Comparison of ENCODE assay signal across 9 cellular contexts in genomic region chr2:151766421-151767153, GRCh38. TPM values are rescaled to one million over a fixed set of nuclear protein-coding genes. Genes with fewer than 3 reads are reported as not detected.
DNase-seq lines count a peak whose midpoint lies in the region; ATAC-seq and TF ChIP-seq lines count a peak whose summit lies in the region.
"Had no signal": no experiment of that assay in that cellular context is flagged by ENCODE, and none has a peak within 500 bp of the region (broad histone marks: within the 10 kb centered on the region; RNA-seq: fewer than 3 reads in every experiment).

No MANE protein-coding gene starts in this region.

- H3K9ac ChIP-seq in IMR-90 (ENCODE audit: low read depth, low read length): no peak overlapping the region

- H4K5ac ChIP-seq in IMR-90 (ENCODE audit: low read depth, low read length): no peak overlapping the region

- no peak overlapping the region for H2BK120ac ChIP-seq in IMR-90 (ENCODE audit: low read depth, low read length)

- H3K4me3 Mint-ChIP-seq in nephron (no peak overlapping the region), T-helper 17 cell (no peak overlapping the region)

- H2BK20ac ChIP-seq in IMR-90 (ENCODE audit: low read depth, low read length): no peak overlapping the region

- no peak overlapping the region for H3K56ac ChIP-seq in IMR-90 (ENCODE audit: extremely low read depth, insufficient read depth, low read length)

- no peak overlapping the region for H4K8ac ChIP-seq in IMR-90 (ENCODE audit: low read depth in 2 of 2, low read length in 2 of 2)

- 100% methylated on average over 2 of the region's 4 CpGs; no CpG with 5 or more reads in 1 of the 2 experiments for WGBS in IMR-90 (ENCODE audit: extremely low coverage in 2 of 2, insufficient read length in 1 of 2), 2 experiments

- DNase-seq in NCI-H1436 (lab: John Stamatoyannopoulos, UW) (peak; percentile 15), NCI-H1436 treated with DMSO at 0.1 percent for 48 hours (lab: John Stamatoyannopoulos, UW) (no peak), IMR-90 (peak; percentile 19), GOT3 (lab: John Stamatoyannopoulos, UW) (no peak), mucosa of gallbladder (ENCODE audit: low spot score) (no peak), T-helper 17 cell (no peak)

- H3K4me1 Mint-ChIP-seq in nephron (peaks cover 57% of the 10 kb centered on the region), T-helper 17 cell (peaks cover 3% of the 10 kb centered on the region)

- CTCF ChIA-PET in IMR-90 (lab: Yijun Ruan, JAX): no interaction called here

- no peak overlapping the region for H2AK5ac ChIP-seq in IMR-90 (ENCODE audit: low read depth, low read length)

- H2BK5ac ChIP-seq in IMR-90 (ENCODE audit: low read depth, low read length, poor library complexity, severe bottlenecking): no peak overlapping the region

- peaks cover 2% of the 10 kb centered on the region for H3K9me3 Mint-ChIP-seq in nephron

- no peak overlapping the region for H3K4me2 ChIP-seq in IMR-90 (ENCODE audit: low read depth, low read length)

- H3K27ac Mint-ChIP-seq in nephron (peak overlapping the region; percentile 10 to 58 (median 42)), T-helper 17 cell (no peak overlapping the region)

- H2AFZ ChIP-seq in IMR-90 (replicated peaks; ENCODE audit: low read length, poor library complexity): no peak overlapping the region

- no peak for TF ChIP-seq POLR2A in IMR-90 (IDR thresholded peaks at IDR 0.05; ENCODE audit: low read depth, low read length)

- ATAC-seq in GM21737 (IDR thresholded peaks at IDR 0.05; ENCODE audit: unreplicated experiment) (peak; percentile 41), IMR-90 (ENCODE audit: low read depth) (no peak), T-helper 17 cell (no peak)

- dilution Hi-C loops in IMR-90 (cut with HindIII; ENCODE audit: low sequenced_read_pairs, unreplicated experiment): no loop called here

- H3K4me3 ChIP-seq in IMR-90 (ENCODE audit: insufficient read depth, low read depth, low read length): no peak overlapping the region

- H3K36me3 Mint-ChIP-seq in nephron (ENCODE audit: low read depth) (peaks cover 16% of the 10 kb centered on the region), T-helper 17 cell (ENCODE audit: low read depth) (peaks cover 5% of the 10 kb centered on the region)

- no peak overlapping the region for H2AK9ac ChIP-seq in IMR-90 (replicated peaks; ENCODE audit: low read depth, low read length, poor library complexity)

- intact Hi-C loops in IMR-90 (cut with micrococcal nuclease): loop anchor here (5.0 kb wide), 1 partner anchor 1526 kb away; no protein-coding TSS in a partner anchor

- H3K27me3 Mint-ChIP-seq in nephron (ENCODE audit: low read depth): peaks cover 4% of the 10 kb centered on the region
- H3K27me3 Mint-ChIP-seq in T-helper 17 cell: no peaks in the 10 kb centered on the region

- no peaks in the 10 kb centered on the region for H3K27me3 ChIP-seq in IMR-90 (ENCODE audit: control insufficient read depth, insufficient read depth, low read length)

- POLR2A ChIA-PET in IMR-90 (lab: Charles Lee; ENCODE audit: unreplicated experiment): no interaction called here

- no peak overlapping the region for H3K23ac ChIP-seq in IMR-90 (ENCODE audit: low read depth, low read length)

- H3K4me1 ChIP-seq in IMR-90 (ENCODE audit: control insufficient read depth, insufficient read depth, low read length): peaks cover 2% of the 10 kb centered on the region; the same call in 1 of the 2 replicates

- no peak overlapping the region for H3K18ac ChIP-seq in IMR-90 (ENCODE audit: low read depth, low read length)

- H3K4ac ChIP-seq in IMR-90 (ENCODE audit: low read depth, low read length): no peak overlapping the region

- BruUV-seq in IMR-90 (replicated peaks; lab: Mats Ljungman, UMichigan): no TSS peak

- in situ Hi-C loops in IMR-90 (cut with MboI; ENCODE audit: low sequenced_read_pairs): no loop called here

- H3K27ac ChIP-seq in IMR-90 (ENCODE audit: insufficient read depth, low read length): no peak overlapping the region
- H3K27ac ChIP-seq: 22Rv1 had no signal

- H3K9me3 ChIP-seq in IMR-90 (ENCODE audit: control insufficient read depth, insufficient read depth, low read length) (no peaks in the 10 kb centered on the region), T-helper 17 cell (ENCODE audit: control insufficient read depth, low read length, poor library complexity, severe bottlenecking) (no peaks in the 10 kb centered on the region)

- H4K91ac ChIP-seq in IMR-90 (ENCODE audit: insufficient read depth, low read depth, low read length): no peak overlapping the region

- H4K20me1 ChIP-seq in IMR-90 (ENCODE audit: insufficient read depth, low read length): no peaks in the 10 kb centered on the region

- no peak for TF ChIP-seq CTCF in IMR-90 (conservative IDR thresholded peaks at IDR 0.05; ENCODE audit: low read depth, low read length)
- no peak for TF ChIP-seq CTCF in nephron (IDR thresholded peaks at IDR 0.05; ENCODE audit: unreplicated experiment in 3 of 3)

- no peaks in the 10 kb centered on the region for H3K79me1 ChIP-seq in IMR-90 (ENCODE audit: low read depth in 1 of 2, low read length in 2 of 2)

- H3K14ac ChIP-seq in IMR-90 (replicated peaks; ENCODE audit: low read depth, low read length): no peak overlapping the region

- H3K9me1 ChIP-seq in IMR-90 (ENCODE audit: insufficient read depth, low read length): peaks cover 4% of the 10 kb centered on the region; the same call in 1 of the 2 replicates

- H3K36me3 ChIP-seq in IMR-90 (ENCODE audit: control insufficient read depth, insufficient read depth, low read length): no peaks in the 10 kb centered on the region

- no peak overlapping the region for H2BK15ac ChIP-seq in IMR-90 (ENCODE audit: low read depth, low read length)

- TF ChIP-seq RAD21 in IMR-90 (IDR thresholded peaks at IDR 0.05; ENCODE audit: low read length): no peak

TF ChIP-seq in IMR-90, 13 proteins besides CTCF, POLR2A, EP300 and RAD21:
- TF ChIP-seq CHD1 (IDR thresholded peaks at IDR 0.05; ENCODE audit: low read depth, low read length) (no peak), MXI1 (IDR thresholded peaks at IDR 0.05; ENCODE audit: borderline replicate concordance, low read depth, low read length) (no peak), NFE2L2 (IDR thresholded peaks at IDR 0.05; ENCODE audit: low read depth, low read length) (no peak), USF2 (IDR thresholded peaks at IDR 0.05; ENCODE audit: low read depth, low read length) (no peak), BHLHE40 (IDR thresholded peaks at IDR 0.05; ENCODE audit: low read depth, low read length) (no peak), MAZ (IDR thresholded peaks at IDR 0.05; ENCODE audit: borderline replicate concordance, low read depth, low read length) (no peak), FOS (IDR thresholded peaks at IDR 0.05; ENCODE audit: low read depth, low read length) (no peak), CEBPB (IDR thresholded peaks at IDR 0.05; ENCODE audit: low read depth, low read length) (no peak), SMC3 (IDR thresholded peaks at IDR 0.05; ENCODE audit: low read depth, low read length) (no peak), MAFK (IDR thresholded peaks at IDR 0.05; ENCODE audit: low read depth, low read length) (no peak)

RNA-seq across cellular contexts. Expression of gene NEB, which starts 32.3 kb away (rescaled TPM):
- total RNA-seq in IMR-90 (2012; rRNA removed): under 0.01 TPM in 2 replicates
- polyA plus RNA-seq in IMR-90 (2012; rRNA removed): not detected in 2 replicates
- polyA plus RNA-seq in IMR-90 (2012; cell fraction: cytosol; rRNA removed): under 0.01 TPM in 1 of 2 replicates, not detected in the other
- polyA plus RNA-seq in IMR-90 (2012; cell fraction: nucleus; rRNA removed; ENCODE audit: low replicate concordance): 0.02 TPM in 1 of 2 replicates, not detected in the other
- total RNA-seq in mucosa of gallbladder: 140 TPM
- 1 to 10 TPM; 1.6 to 1.7 TPM for total RNA-seq in T-helper 17 cell

Comparison
In these comparisons a context has a peak if more than half of its experiments do, and no peak if none do; other contexts are left out.
1. DNase-seq: peak in NCI-H1436 (single experiment) and IMR-90 (single experiment); none in NCI-H1436 treated with DMSO at 0.1 percent for 48 hours (single experiment), GOT3 (single experiment), mucosa of gallbladder (single experiment) and T-helper 17 cell (0 of 3).
2. RNA of gene NEB, which starts 32.3 kb away (total RNA-seq): 140 TPM in mucosa of gallbladder (single experiment); 1.6 to 1.7 TPM in T-helper 17 cell and under 0.01 TPM in IMR-90; every median in the first group is over 10 times any median in the second.